18 cellular contexts compared by ENCODE assay signal in the genomic region with DNA sequence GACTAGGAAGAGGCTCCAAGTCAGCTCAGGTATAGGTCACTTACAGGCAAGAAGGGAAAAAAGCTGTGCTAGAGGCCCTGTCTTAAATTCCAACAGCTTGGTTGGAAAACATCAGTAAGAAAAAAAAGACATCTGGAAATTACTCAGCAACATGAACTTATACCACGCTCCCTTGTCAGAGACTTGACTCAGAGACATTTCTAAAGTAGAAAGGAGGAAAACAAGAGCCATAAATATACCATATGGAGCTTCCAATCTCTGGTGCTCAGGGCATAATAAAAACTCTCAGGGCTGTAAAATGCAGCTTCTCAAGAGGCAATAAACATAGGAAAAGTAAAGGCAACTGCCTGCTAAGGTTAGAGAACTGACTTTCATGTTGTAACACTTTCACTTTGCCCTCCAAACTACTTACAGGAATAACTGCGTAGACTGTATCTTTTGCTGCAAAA. TPM values are rescaled to one million over a fixed set of nuclear protein-coding genes. Genes with fewer than 3 reads are reported as not detected.
DNase-seq lines count a peak whose midpoint lies in the region; ATAC-seq and TF ChIP-seq lines count a peak whose summit lies in the region.
"Had no signal": no experiment of that assay in that cellular context is flagged by ENCODE, and none has a peak within 500 bp of the region (broad histone marks: within the 10 kb centered on the region; RNA-seq: fewer than 3 reads in every experiment).

No MANE protein-coding gene starts in this region.

- no peak overlapping the region for H3K4me3 ChIP-seq in right atrium auricular region
- H3K4me3 ChIP-seq in adipocyte (ENCODE audit: low read length) = peak overlapping the region; percentile 62
- H3K4me3 ChIP-seq in Karpas-422 (ENCODE audit: low read length) = no peak overlapping the region
- H3K4me3 ChIP-seq: body of pancreas, prostate gland had no signal

- H3K4me1 ChIP-seq in right atrium auricular region = peaks cover 0 to 14% of the 10 kb centered on the region in 2 donors
- H3K4me1 ChIP-seq in adipocyte (ENCODE audit: control insufficient read depth, insufficient read depth, low read length) = peaks cover 18% of the 10 kb centered on the region
- H3K4me1 ChIP-seq in Karpas-422 (ENCODE audit: low read length) = no peaks in the 10 kb centered on the region
- H3K4me1 ChIP-seq: body of pancreas, prostate gland had no signal

- no peaks in the 10 kb centered on the region for H3K79me2 ChIP-seq in Karpas-422 (ENCODE audit: low read length)

- no peaks in the 10 kb centered on the region for H3K9me2 ChIP-seq in Karpas-422 (replicated peaks; ENCODE audit: insufficient read depth, low read length)

- peak overlapping the region; percentile 96 for H3K27ac Mint-ChIP-seq in type B pancreatic cell

- H3K9me3 ChIP-seq in right atrium auricular region = peaks cover 0 to 18% of the 10 kb centered on the region in 2 donors
- peaks cover 2% of the 10 kb centered on the region for H3K9me3 ChIP-seq in adipocyte (ENCODE audit: control insufficient read depth, low read length)
- H3K9me3 ChIP-seq in Karpas-422 (ENCODE audit: low read length) = no peaks in the 10 kb centered on the region
- H3K9me3 ChIP-seq: body of pancreas, prostate gland had no signal

- no peak overlapping the region for H3K4me3 Mint-ChIP-seq in type B pancreatic cell
- H3K4me3 Mint-ChIP-seq: CD14-positive monocyte had no signal

- H3K36me3 Mint-ChIP-seq in type B pancreatic cell = peaks cover 46% of the 10 kb centered on the region

- H2AFZ ChIP-seq in Karpas-422 (ENCODE audit: low read length) = no peak overlapping the region

- ATAC-seq in left cardiac atrium = no peak
- peak; percentile 95 for ATAC-seq in left colon
- no peak for ATAC-seq in HG02970 (IDR thresholded peaks at IDR 0.05; ENCODE audit: low FRiP score, unreplicated experiment)
- ATAC-seq: body of pancreas had no signal

- H3K27me3 ChIP-seq in right atrium auricular region (no peaks in the 10 kb centered on the region), adipocyte (replicated peaks; ENCODE audit: control insufficient read depth, insufficient read depth, low read length) (no peaks in the 10 kb centered on the region), Karpas-422 (ENCODE audit: low read length) (no peaks in the 10 kb centered on the region)
- H3K27me3 ChIP-seq: body of pancreas had no signal

- no peaks in the 10 kb centered on the region for H4K20me1 ChIP-seq in Karpas-422 (ENCODE audit: insufficient read depth, low read depth, low read length)

- H3K4me1 Mint-ChIP-seq in type B pancreatic cell (ENCODE audit: unreplicated experiment) = no peaks in the 10 kb centered on the region
- H3K4me1 Mint-ChIP-seq: CD14-positive monocyte had no signal

- TF ChIP-seq CTCF in right atrium auricular region (IDR thresholded peaks at IDR 0.05) (no peak), type B pancreatic cell (conservative IDR thresholded peaks at IDR 0.05) (no peak)

- H3K27ac ChIP-seq in right atrium auricular region (peak overlapping the region; percentile 35 to 44), Karpas-422 (ENCODE audit: low read length) (no peak overlapping the region)
- H3K27ac ChIP-seq: body of pancreas had no signal

- intact Hi-C loops in left cardiac atrium (cut with DNase I) (no loop called here), left colon (cut with DNase I, micrococcal nuclease) (no loop called here)

- H3K4me2 ChIP-seq in Karpas-422 (ENCODE audit: low read depth, low read length, poor library complexity, severe bottlenecking) = no peak overlapping the region

- no peaks in the 10 kb centered on the region for H3K9me3 Mint-ChIP-seq in type B pancreatic cell

- DNase-seq in right atrium auricular region (ENCODE audit: low spot score) = no peak
- DNase-seq in left cardiac atrium = no peak
- DNase-seq in adipocyte (ENCODE audit: low read depth) = no peak
- no peak for DNase-seq in left colon
- no peak for DNase-seq in type B pancreatic cell (ENCODE audit: extremely low spot score, unreplicated experiment)
- no peak for DNase-seq in Karpas-422
- DNase-seq in NCI-H2081 (lab: John Stamatoyannopoulos, UW) = no peak
- DNase-seq: body of pancreas; GF-D8; KBM-7; NCI-H1694 treated with DMSO at 0.1 percent for 48 hours; NCI-H748 treated with DMSO at 0.1 percent for 48 hours; SIG-M5; stimulated activated naive CD4-positive, alpha-beta T cell treated with Interleukin-2 at 50 U/mL for 16 hours had no signal

- H3K36me3 ChIP-seq in right atrium auricular region = peaks cover 59% of the 10 kb centered on the region
- peaks cover 65% of the 10 kb centered on the region for H3K36me3 ChIP-seq in adipocyte (ENCODE audit: control insufficient read depth, insufficient read depth, low read length, severe bottlenecking)
- H3K36me3 ChIP-seq in Karpas-422 (ENCODE audit: insufficient read depth, low read length) = peaks cover 67% of the 10 kb centered on the region
- H3K36me3 ChIP-seq: prostate gland had no signal

- peak overlapping the region; percentile 12 for H3K9ac ChIP-seq in adipocyte (ENCODE audit: low read length)
- H3K9ac ChIP-seq in Karpas-422 (ENCODE audit: low read length) = no peak overlapping the region

- H3K27me3 Mint-ChIP-seq in type B pancreatic cell = no peaks in the 10 kb centered on the region

RNA-seq across cellular contexts. Expression of a gene that starts 14.7 kb away (rescaled TPM):
- total RNA-seq in right atrium auricular region (100 to 1,000 TPM; 113 to 201 TPM), left cardiac atrium (100 to 1,000 TPM; 134 to 137 TPM), left colon (10 to 100 TPM; 52.2 to 53.0 TPM), type B pancreatic cell (ENCODE audit: low replicate concordance) (45.9 and 55.7 TPM in 2 replicates)
- 77.6 and 81.2 TPM in 2 replicates for total RNA-seq in Karpas-422 (2014; rRNA removed; shearing (Covaris generic); ENCODE audit: low replicate concordance)

RNA-seq across cellular contexts. Expression of a gene that starts 18.2 kb away (rescaled TPM):
- not detected for total RNA-seq in right atrium auricular region
- total RNA-seq in left cardiac atrium = under 1 TPM in 1 of 2 donors, not detected in 1; 0.35 TPM
- not detected for total RNA-seq in left colon
- not detected in 2 replicates for total RNA-seq in type B pancreatic cell (ENCODE audit: low replicate concordance)
- 0.37 TPM in 1 of 2 replicates, not detected in the other for total RNA-seq in Karpas-422 (2014; rRNA removed; shearing (Covaris generic); ENCODE audit: low replicate concordance)
- total RNA-seq: body of pancreas, endothelial cell of umbilical vein had no signal

RNA-seq across cellular contexts. Expression of a gene that starts 36.8 kb away (rescaled TPM):
- 10 to 100 TPM in 1 of 2 donors, 1 to 10 TPM in 1; 7.9 to 14.5 TPM for total RNA-seq in right atrium auricular region
- 10 to 100 TPM; 18.3 to 22.1 TPM for total RNA-seq in left cardiac atrium
- total RNA-seq in left colon = 10 to 100 TPM; 15.6 to 18.1 TPM
- total RNA-seq in type B pancreatic cell (ENCODE audit: low replicate concordance) = 5.7 and 6.8 TPM in 2 replicates
- total RNA-seq in Karpas-422 (2014; rRNA removed; shearing (Covaris generic); ENCODE audit: low replicate concordance) = 2.2 and 5.1 TPM in 2 replicates

RNA-seq across cellular contexts. Expression of a gene that starts 49.4 kb away (rescaled TPM):
- total RNA-seq in right atrium auricular region (10 to 100 TPM; 22.1 to 25.0 TPM), left cardiac atrium (10 to 100 TPM; 39.7 to 42.7 TPM), left colon (10 to 100 TPM; 46.2 to 52.4 TPM), type B pancreatic cell (ENCODE audit: low replicate concordance) (29.4 and 39.7 TPM in 2 replicates)
- 11.2 and 14.0 TPM in 2 replicates for total RNA-seq in Karpas-422 (2014; rRNA removed; shearing (Covaris generic); ENCODE audit: low replicate concordance)
